ENCODE assay signal across 12 cellular contexts in genomic region chr15:41581110-41581509, GRCh38. TPM values are rescaled to one million over a fixed set of nuclear protein-coding genes. Genes with fewer than 3 reads are reported as not detected.
DNase-seq lines count a peak whose midpoint lies in the region; ATAC-seq and TF ChIP-seq lines count a peak whose summit lies in the region.
"Had no signal": no experiment of that assay in that cellular context is flagged by ENCODE, and none has a peak within 500 bp of the region (broad histone marks: within the 10 kb centered on the region; RNA-seq: fewer than 3 reads in every experiment).

No MANE protein-coding gene starts in this region.

- peaks cover 7% of the 10 kb centered on the region for H3K4me1 ChIP-seq in HUES48 (ENCODE audit: control insufficient read depth, insufficient read depth, low read length)
- H3K4me1 ChIP-seq in lower lobe of right lung = peaks cover 15% of the 10 kb centered on the region
- H3K4me1 ChIP-seq in heart left ventricle = peaks cover 0 to 20% (median 6%) of the 10 kb centered on the region in 12 donors
- H3K4me1 ChIP-seq: parathyroid adenoma had no signal

- TF ChIP-seq CTCF in lower lobe of right lung (IDR thresholded peaks at IDR 0.05) = peak; percentile 14
- TF ChIP-seq CTCF in heart left ventricle (IDR thresholded peaks at IDR 0.05) = no peak

- H3K27ac ChIP-seq in HUES48 (ENCODE audit: low read depth, low read length) (peak overlapping the region; percentile 14), lower lobe of right lung (no peak overlapping the region), heart left ventricle (no peak overlapping the region)
- H3K27ac ChIP-seq: parathyroid adenoma, thyroid gland had no signal

- H3K36me3 ChIP-seq in HUES48 (ENCODE audit: control insufficient read depth, insufficient read depth, low read length) = peaks cover 26% of the 10 kb centered on the region
- H3K36me3 ChIP-seq in lower lobe of right lung = no peaks in the 10 kb centered on the region
- no peaks in the 10 kb centered on the region for H3K36me3 ChIP-seq in heart left ventricle
- H3K36me3 ChIP-seq: thyroid gland had no signal

- no peaks in the 10 kb centered on the region for H3K27me3 ChIP-seq in HUES48 (ENCODE audit: control insufficient read depth, insufficient read depth, low read length)
- H3K27me3 ChIP-seq in lower lobe of right lung (ENCODE audit: low read depth) = no peaks in the 10 kb centered on the region
- peaks cover 0 to 8% (median 0%) of the 10 kb centered on the region in 9 donors for H3K27me3 ChIP-seq in heart left ventricle
- H3K27me3 ChIP-seq: thyroid gland had no signal

- WGBS in heart left ventricle, 4 donors = 88 to 98% (median 92%) methylated on average over 2 of the region's 2 CpGs

- ATAC-seq in lower lobe of right lung (peak in 1 of 2 donors; percentile 49), GM21367 (IDR thresholded peaks at IDR 0.05; ENCODE audit: unreplicated experiment) (no peak), heart left ventricle (no peak)

- H3K9me3 ChIP-seq in HUES48 (ENCODE audit: control insufficient read depth, insufficient read depth, low read length) (no peaks in the 10 kb centered on the region), lower lobe of right lung (no peaks in the 10 kb centered on the region), heart left ventricle (no peaks in the 10 kb centered on the region)
- H3K9me3 ChIP-seq: thyroid gland had no signal

- DNase-seq in DMS53 (lab: John Stamatoyannopoulos, UW) (peak; percentile 44), DMS53 treated with DMSO at 0.1 percent for 48 hours (lab: John Stamatoyannopoulos, UW; ENCODE audit: unreplicated experiment) (no peak), amniotic epithelial cell (ENCODE audit: low read depth) (peak; percentile 35), lower lobe of right lung (no peak), heart left ventricle (no peak), KG1 (lab: John Stamatoyannopoulos, UW) (no peak)
- DNase-seq: activated naive CD4-positive, alpha-beta T cell treated with anti-CD3 and anti-CD28 coated beads, Interleukin-2, amount 50 U/mL, for 16 hours; kidney; thyroid gland had no signal

- H3K4me3 ChIP-seq in HUES48 (ENCODE audit: low read depth, low read length) (no peak overlapping the region), lower lobe of right lung (no peak overlapping the region), heart left ventricle (no peak overlapping the region)
- H3K4me3 ChIP-seq: thyroid gland had no signal

- intact Hi-C loops in lower lobe of right lung (cut with DNase I) (no loop called here), heart left ventricle (cut with DNase I) (no loop called here)

- no peak for TF ChIP-seq POLR2A in heart left ventricle (IDR thresholded peaks at IDR 0.05)

- no peak overlapping the region for H3K9ac ChIP-seq in HUES48 (ENCODE audit: low read depth, low read length)
- H3K9ac ChIP-seq: parathyroid adenoma had no signal

RNA-seq across cellular contexts. Expression of gene TYRO3, which starts 22.1 kb away (rescaled TPM):
- 17.3 TPM for total RNA-seq in lower lobe of right lung
- total RNA-seq in heart left ventricle = 10 to 100 TPM in 3 of 9 donors, 1 to 10 TPM in 6; 2.5 to 15.4 (median 3.7) TPM
- 10 to 100 TPM in 1 of 2 donors, 1 to 10 TPM in 1; 2.6 to 13.7 TPM for polyA plus RNA-seq in heart left ventricle

RNA-seq across cellular contexts. Expression of gene RPAP1, which starts 37.1 kb away (rescaled TPM):
- total RNA-seq in lower lobe of right lung = 28.5 TPM
- 10 to 100 TPM; 13.7 to 32.5 (median 23.7) TPM for total RNA-seq in heart left ventricle
- 10 to 100 TPM; 13.4 to 15.4 TPM for polyA plus RNA-seq in heart left ventricle

Comparison
In these comparisons a context has a peak if more than half of its experiments do, and no peak if none do; other contexts are left out.
1. DNase-seq: peak in DMS53 (single experiment) and amniotic epithelial cell (single experiment); none in DMS53 treated with DMSO at 0.1 percent for 48 hours (single experiment), lower lobe of right lung (single experiment), heart left ventricle (0 of 5) and KG1 (single experiment).